In genomic region chr7:80467069-80467468, GRCh38 we compare ENCODE assay signal across 15 cellular contexts. TPM values are rescaled to one million over a fixed set of nuclear protein-coding genes. Genes with fewer than 3 reads are reported as not detected.
A peak's percentile ranks its signal among the peaks of the same experiment; 100 is the strongest.
DNase-seq lines count a peak whose midpoint lies in the region; ATAC-seq, FAIRE-seq and TF ChIP-seq lines count a peak whose summit lies in the region.
"Had no signal": no experiment of that assay in that cellular context is flagged by ENCODE, and none has a peak within 500 bp of the region (broad histone marks: within the 10 kb centered on the region; RNA-seq: fewer than 3 reads in every experiment).

No MANE protein-coding gene starts in this region.

- POLR2A ChIA-PET in IMR-90 (lab: Charles Lee; ENCODE audit: unreplicated experiment), result interaction anchor here (0.9 kb wide), 1 partner anchor 188 kb away, joined by 3 read pairs; no protein-coding TSS in a partner anchor
- POLR2A ChIA-PET in activated CD4-positive, alpha-beta T cell treated with anti-CD3 and anti-CD28 coated beads for 36 hours (lab: Charles Lee), result no interaction called here

- no peak overlapping the region; the same call in 1 of the 2 replicates for H2BK20ac ChIP-seq in IMR-90 (ENCODE audit: low read depth, low read length)

- no peak overlapping the region for H2AFZ ChIP-seq in IMR-90 (replicated peaks; ENCODE audit: low read length, poor library complexity)

- in situ Hi-C loops in IMR-90 (cut with MboI; ENCODE audit: low sequenced_read_pairs), result no loop called here

- no peaks in the 10 kb centered on the region for H3K36me3 ChIP-seq in IMR-90 (ENCODE audit: control insufficient read depth, insufficient read depth, low read length)
- H3K36me3 ChIP-seq: thoracic aorta had no signal

- CTCF ChIA-PET in IMR-90 (lab: Yijun Ruan, JAX), result interaction anchor here (1.0 kb wide), 1 partner anchor 39 kb away, joined by 3 read pairs; no protein-coding TSS in a partner anchor
- CTCF ChIA-PET in activated CD4-positive, alpha-beta T cell treated with anti-CD3 and anti-CD28 coated beads for 36 hours (lab: Charles Lee), result interaction anchor here (0.6 to 1.1 kb wide), 3 partner anchors 109 to 406 kb away, joined by 3 to 5 read pairs (median 3); no protein-coding TSS in a partner anchor

- no CpG with 5 or more reads among the region's 3 CpGs for WGBS in IMR-90 (ENCODE audit: extremely low coverage in 2 of 2, insufficient read length in 1 of 2), 2 experiments

- H3K4me1 Mint-ChIP-seq in activated CD4-positive, alpha-beta T cell treated with anti-CD3 and anti-CD28 coated beads for 36 hours, result no peaks in the 10 kb centered on the region

- H4K5ac ChIP-seq in IMR-90 (ENCODE audit: low read depth, low read length), result no peak overlapping the region; the same call in 1 of the 2 replicates

- no peaks in the 10 kb centered on the region for H3K9me3 ChIP-seq in IMR-90 (ENCODE audit: control insufficient read depth, insufficient read depth, low read length)
- H3K9me3 ChIP-seq: thoracic aorta had no signal

- no peak overlapping the region for H2BK15ac ChIP-seq in IMR-90 (ENCODE audit: low read depth, low read length)

- H3K56ac ChIP-seq in IMR-90 (ENCODE audit: extremely low read depth, insufficient read depth, low read length), result no peak overlapping the region

- H3K27me3 ChIP-seq in IMR-90 (ENCODE audit: control insufficient read depth, insufficient read depth, low read length), result no peaks in the 10 kb centered on the region

- H4K91ac ChIP-seq in IMR-90 (ENCODE audit: insufficient read depth, low read depth, low read length), result no peak overlapping the region

- H3K27ac ChIP-seq in IMR-90 (ENCODE audit: insufficient read depth, low read length) (no peak overlapping the region), coronary artery (no peak overlapping the region)
- H3K27ac ChIP-seq: thoracic aorta had no signal

- intact Hi-C loops in IMR-90 (cut with micrococcal nuclease), result no loop called here
- intact Hi-C loops in activated CD4-positive, alpha-beta T cell treated with anti-CD3 and anti-CD28 coated beads for 36 hours (cut with DNase I, micrococcal nuclease), result no loop called here

- no peak overlapping the region for H3K27ac Mint-ChIP-seq in activated CD4-positive, alpha-beta T cell treated with anti-CD3 and anti-CD28 coated beads for 36 hours
- H3K27ac Mint-ChIP-seq: CD8-positive, alpha-beta T cell; endodermal cell had no signal

- H2AK9ac ChIP-seq in IMR-90 (replicated peaks; ENCODE audit: low read depth, low read length, poor library complexity), result no peak overlapping the region

- H2BK5ac ChIP-seq in IMR-90 (ENCODE audit: low read depth, low read length, poor library complexity, severe bottlenecking), result peak overlapping the region; percentile 53

- no peak overlapping the region; a peak in 1 of 4 replicates for H4K8ac ChIP-seq in IMR-90 (ENCODE audit: low read depth in 2 of 2, low read length in 2 of 2)

- H3K27me3 Mint-ChIP-seq in activated CD4-positive, alpha-beta T cell treated with anti-CD3 and anti-CD28 coated beads for 36 hours, result no peaks in the 10 kb centered on the region

- dilution Hi-C loops in IMR-90 (cut with HindIII; ENCODE audit: low sequenced_read_pairs, unreplicated experiment), result no loop called here

- no peaks in the 10 kb centered on the region for H3K36me3 Mint-ChIP-seq in activated CD4-positive, alpha-beta T cell treated with anti-CD3 and anti-CD28 coated beads for 36 hours (ENCODE audit: low read depth)
- H3K36me3 Mint-ChIP-seq: CD8-positive, alpha-beta T cell had no signal

- no peak overlapping the region for H3K4ac ChIP-seq in IMR-90 (ENCODE audit: low read depth, low read length)

- H3K9me1 ChIP-seq in IMR-90 (ENCODE audit: insufficient read depth, low read length), result 0 out of 2 replicates have a peak, but pooled peaks cover 2% of the 10 kb centered on the region

- no peaks in the 10 kb centered on the region for H3K9me3 Mint-ChIP-seq in activated CD4-positive, alpha-beta T cell treated with anti-CD3 and anti-CD28 coated beads for 36 hours (ENCODE audit: low read depth)
- H3K9me3 Mint-ChIP-seq: CD8-positive, alpha-beta T cell; endodermal cell had no signal

- H3K4me2 ChIP-seq in IMR-90 (ENCODE audit: low read depth, low read length), result peak overlapping the region; percentile 76; the same call in 1 of the 2 replicates

- DNase-seq in DMS79 (lab: John Stamatoyannopoulos, UW) (peak; percentile 68), IMR-90 (peak; percentile 85), amniotic epithelial cell (ENCODE audit: low read depth) (peak; percentile 59), coronary artery (ENCODE audit: low spot score) (no peak)
- DNase-seq in activated CD4-positive, alpha-beta T cell treated with anti-CD3 and anti-CD28 coated beads for 36 hours, result no peak
- DNase-seq: activated CD4-positive, CD25-positive, alpha-beta regulatory T cell treated with anti-CD3 and anti-CD28 coated beads, Interleukin-2, amount 50 U/mL, for 72 hours; activated T-cell treated with anti-CD3 and anti-CD28 coated beads, Interleukin-2, amount 50 U/mL, for 4 hours; CD8-positive, alpha-beta T cell; endodermal cell; hippocampal formation; NCI-H524 treated with DMSO at 0.1 percent for 48 hours had no signal

- no peak for TF ChIP-seq CTCF in IMR-90 (conservative IDR thresholded peaks at IDR 0.05; ENCODE audit: low read depth, low read length)
- TF ChIP-seq CTCF in coronary artery (IDR thresholded peaks at IDR 0.05), result no peak

- H2AK5ac ChIP-seq in IMR-90 (ENCODE audit: low read depth, low read length), result no peak overlapping the region

- H3K9ac ChIP-seq in IMR-90 (ENCODE audit: low read depth, low read length), result no peak overlapping the region

- no peaks in the 10 kb centered on the region for H4K20me1 ChIP-seq in IMR-90 (ENCODE audit: insufficient read depth, low read length)

- no peak overlapping the region for H3K23ac ChIP-seq in IMR-90 (ENCODE audit: low read depth, low read length)

- peaks cover 7% of the 10 kb centered on the region; the same call in 1 of the 2 replicates for H3K4me1 ChIP-seq in IMR-90 (ENCODE audit: control insufficient read depth, insufficient read depth, low read length)

- ATAC-seq in IMR-90 (ENCODE audit: low read depth) (peak; percentile 66), HG03521 (IDR thresholded peaks at IDR 0.05; ENCODE audit: unreplicated experiment) (no peak)
- ATAC-seq in activated CD4-positive, alpha-beta T cell treated with anti-CD3 and anti-CD28 coated beads for 36 hours, result no peak
- ATAC-seq: activated T-cell treated with anti-CD3 and anti-CD28 coated beads, Interleukin-2, amount 50 U/mL, for 4 hours; CD8-positive, alpha-beta T cell had no signal

- no peak overlapping the region for H3K4me3 Mint-ChIP-seq in activated CD4-positive, alpha-beta T cell treated with anti-CD3 and anti-CD28 coated beads for 36 hours
- H3K4me3 Mint-ChIP-seq: activated T-cell treated with anti-CD3 and anti-CD28 coated beads, Interleukin-2, amount 50 U/mL, for 4 hours; CD8-positive, alpha-beta T cell; endodermal cell had no signal

- peak overlapping the region; percentile 20; the same call in 1 of the 2 replicates for H3K18ac ChIP-seq in IMR-90 (ENCODE audit: low read depth, low read length)

- peak; percentile 94 for FAIRE-seq in islet of Langerhans (lab: Jason Lieb, UNC)

- H3K14ac ChIP-seq in IMR-90 (replicated peaks; ENCODE audit: low read depth, low read length), result no peak overlapping the region

- no TSS peak for BruUV-seq in IMR-90 (replicated peaks; lab: Mats Ljungman, UMichigan)

- no peak for TF ChIP-seq POLR2A in IMR-90 (IDR thresholded peaks at IDR 0.05; ENCODE audit: low read depth, low read length)

- H3K4me3 ChIP-seq in IMR-90 (ENCODE audit: insufficient read depth, low read depth, low read length), result no peak overlapping the region
- no peak overlapping the region for H3K4me3 ChIP-seq in coronary artery
- H3K4me3 ChIP-seq: thoracic aorta had no signal

- no peak for TF ChIP-seq RAD21 in IMR-90 (IDR thresholded peaks at IDR 0.05; ENCODE audit: low read length)

- no peaks in the 10 kb centered on the region for H3K79me1 ChIP-seq in IMR-90 (ENCODE audit: low read depth in 1 of 2, low read length in 2 of 2)

- H2BK120ac ChIP-seq in IMR-90 (ENCODE audit: low read depth, low read length), result no peak overlapping the region; the same call in 1 of the 2 replicates

TF ChIP-seq in IMR-90, 13 proteins besides CTCF, POLR2A, EP300 and RAD21 (continues in another document):
- TF ChIP-seq ELK1 (IDR thresholded peaks at IDR 0.05; ENCODE audit: borderline replicate concordance, low read depth, low read length) (no peak), CEBPB (IDR thresholded peaks at IDR 0.05; ENCODE audit: low read depth, low read length) (no peak), USF2 (IDR thresholded peaks at IDR 0.05; ENCODE audit: low read depth, low read length) (no peak), RFX5 (IDR thresholded peaks at IDR 0.05; ENCODE audit: low read depth, low read length) (no peak), NFE2L2 (IDR thresholded peaks at IDR 0.05; ENCODE audit: low read depth, low read length) (no peak), CHD1 (IDR thresholded peaks at IDR 0.05; ENCODE audit: low read depth, low read length) (no peak), MXI1 (IDR thresholded peaks at IDR 0.05; ENCODE audit: borderline replicate concordance, low read depth, low read length) (no peak), SMC3 (IDR thresholded peaks at IDR 0.05; ENCODE audit: low read depth, low read length) (no peak), RCOR1 (IDR thresholded peaks at IDR 0.05; ENCODE audit: insufficient replicate concordance, low read length) (no peak), FOS (IDR thresholded peaks at IDR 0.05; ENCODE audit: low read depth, low read length) (no peak), MAZ (IDR thresholded peaks at IDR 0.05; ENCODE audit: borderline replicate concordance, low read depth, low read length) (no peak)

RNA-seq across cellular contexts. Expression of gene GNAT3, which starts 44.8 kb away (rescaled TPM):
- not detected in 2 replicates for total RNA-seq in IMR-90 (2012; rRNA removed)
- polyA plus RNA-seq in IMR-90 (2012; rRNA removed), result not detected in 2 replicates
- not detected in 2 replicates for polyA plus RNA-seq in IMR-90 (2012; cell fraction: cytosol; rRNA removed)
- not detected in 2 replicates for polyA plus RNA-seq in IMR-90 (2012; cell fraction: nucleus; rRNA removed; ENCODE audit: low replicate concordance)
- total RNA-seq in activated CD4-positive, alpha-beta T cell treated with anti-CD3 and anti-CD28 coated beads for 36 hours, result not detected
- total RNA-seq: activated T-cell treated with anti-CD3 and anti-CD28 coated beads, Interleukin-2, amount 50 U/mL, for 4 hours; CD8-positive, alpha-beta T cell; endodermal cell; lung microvascular endothelial cell; thoracic aorta had no signal

Comparison
In these comparisons a context has a peak if more than half of its experiments do, and no peak if none do; other contexts are left out.
1. DNase-seq: peak in DMS79 (single experiment), IMR-90 (single experiment) and amniotic epithelial cell (single experiment); none in activated CD4-positive, alpha-beta T cell treated with anti-CD3 and anti-CD28 coated beads for 36 hours (single experiment) and coronary artery (single experiment).